1 cellular context compared by ENCODE assay signal in the genomic region with DNA sequence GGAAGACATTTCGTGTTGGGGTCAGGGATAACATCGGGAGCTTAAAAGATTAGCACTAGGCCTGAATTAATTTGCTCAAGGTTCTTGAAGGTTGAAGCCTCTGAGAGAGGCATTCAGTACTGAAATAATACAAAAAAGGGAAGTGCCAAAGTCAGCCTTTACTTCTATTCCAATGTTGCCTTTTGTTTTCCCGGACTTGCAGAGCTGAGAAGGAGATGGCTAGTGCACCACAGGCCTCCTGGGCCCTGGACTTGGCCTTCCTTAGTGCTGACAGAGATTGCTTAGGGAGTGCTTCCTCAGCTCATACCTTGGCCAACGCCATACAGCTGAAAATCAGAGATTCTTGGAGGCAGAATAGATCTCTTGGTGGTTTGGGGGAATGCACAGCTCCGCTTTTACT.
TF ChIP-seq lines count a peak whose summit lies in the region.

No MANE protein-coding gene starts in this region.

TF ChIP-seq in H1, 55 proteins besides CTCF, POLR2A, EP300 and RAD21:
- no peak for TF ChIP-seq CREB1 (IDR thresholded peaks at IDR 0.05)
- no peak for TF ChIP-seq CHD1 (IDR thresholded peaks at IDR 0.05; ENCODE audit: low read depth, low read length)
- TF ChIP-seq EGR1 (IDR thresholded peaks at IDR 0.05; ENCODE audit: borderline replicate concordance, low read depth, low read length), result no peak
- TF ChIP-seq KDM5A (IDR thresholded peaks at IDR 0.05; ENCODE audit: low read length), result no peak
- no peak for TF ChIP-seq ZNF274 (IDR thresholded peaks at IDR 0.05; ENCODE audit: borderline replicate concordance, extremely low read depth, low read length)
